In genomic region chr1:47175227-47175934, GRCh38 we compare ENCODE assay signal across 9 cellular contexts. TPM values are rescaled to one million over a fixed set of nuclear protein-coding genes. Genes with fewer than 3 reads are reported as not detected.
DNase-seq lines count a peak whose midpoint lies in the region; ATAC-seq and TF ChIP-seq lines count a peak whose summit lies in the region.
"Had no signal": no experiment of that assay in that cellular context is flagged by ENCODE, and none has a peak within 500 bp of the region (broad histone marks: within the 10 kb centered on the region; RNA-seq: fewer than 3 reads in every experiment).

No MANE protein-coding gene starts in this region.

- no peak overlapping the region for H3K4me3 ChIP-seq in astrocyte of the spinal cord (ENCODE audit: low read depth, low read length)
- H3K4me3 ChIP-seq in gastrocnemius medialis = no peak overlapping the region

- peaks cover 9 to 12% of the 10 kb centered on the region in 2 donors for H3K4me1 ChIP-seq in gastrocnemius medialis

- no peak for TF ChIP-seq POLR2A in gastrocnemius medialis (IDR thresholded peaks at IDR 0.05)

- H3K27ac ChIP-seq in C4-2B (no peak overlapping the region), gastrocnemius medialis (no peak overlapping the region)

- in situ Hi-C loops in astrocyte of the spinal cord (cut with HindIII; ENCODE audit: low sequenced_read_pairs) = no loop called here
- in situ Hi-C loops in gastrocnemius medialis (cut with MboI; ENCODE audit: low sequenced_read_pairs in 4 of 4) = loop anchor here (10.0 to 25.0 kb wide), 5 partner anchors 162 to 537 kb away; partner anchors contain the start of genes CMPK1 (in 2 of the 4), FOXD2 (in 1 of the 4) and FOXE3 (in 1 of the 4)

- H3K9me3 ChIP-seq in gastrocnemius medialis = no peaks in the 10 kb centered on the region

- ATAC-seq in GM19035 (IDR thresholded peaks at IDR 0.05; ENCODE audit: unreplicated experiment) = peak; percentile 42
- ATAC-seq in gastrocnemius medialis = no peak
- no peak for ATAC-seq in HG03135 (IDR thresholded peaks at IDR 0.05; ENCODE audit: unreplicated experiment)

- H3K27me3 ChIP-seq in gastrocnemius medialis = peaks cover 0 to 5% (median 0%) of the 10 kb centered on the region in 3 donors

- intact Hi-C loops in gastrocnemius medialis (cut with DNase I; ENCODE audit: low total_unique reads) = loop anchor here (5.0 kb wide), 3 partner anchors 157 to 537 kb away; partner anchors contain the start of gene CMPK1

- DNase-seq in LHCN-M2 (ENCODE audit: low read depth) = peak; percentile 44
- DNase-seq in SK-N-DZ (ENCODE audit: low spot score) = peak; percentile 39
- peak; percentile 51 for DNase-seq in astrocyte of the spinal cord (ENCODE audit: low read depth, low spot score)
- peak; percentile 38 to 78 for DNase-seq in hippocampal formation (lab: John Stamatoyannopoulos, UW)
- no peak for DNase-seq in gastrocnemius medialis

- H3K36me3 ChIP-seq in gastrocnemius medialis = no peaks in the 10 kb centered on the region

- peak; percentile 99 for TF ChIP-seq CTCF in C4-2B (conservative IDR thresholded peaks at IDR 0.05)
- TF ChIP-seq CTCF in astrocyte of the spinal cord (IDR thresholded peaks at IDR 0.05; ENCODE audit: low read depth, low read length) = peak; percentile 99
- TF ChIP-seq CTCF in gastrocnemius medialis (IDR thresholded peaks at IDR 0.05 in 4 of 5, conservative IDR thresholded peaks at IDR 0.05 in 1 of 5) = peak; percentile 74 to 90 (median 85)

RNA-seq across cellular contexts. Expression of gene PDZK1IP1, which starts 14.5 kb away (rescaled TPM):
- total RNA-seq in LHCN-M2 (2014; rRNA removed) = not detected in 2 replicates
- polyA plus RNA-seq in LHCN-M2 (2012) = not detected
- polyA plus RNA-seq in SK-N-DZ (2014; cell fraction: cytosol; rRNA removed) = not detected in 2 replicates
- not detected in 2 replicates for polyA plus RNA-seq in SK-N-DZ (2014; cell fraction: nucleus; rRNA removed)
- total RNA-seq in gastrocnemius medialis = 10 to 100 TPM in 1 of 4 donors, 1 to 10 TPM in 2, not detected in 1; 1.8 to 10.9 (median 3.9) TPM

RNA-seq across cellular contexts. Expression of gene CYP4A22, which starts 38.1 kb away (rescaled TPM):
- total RNA-seq in LHCN-M2 (2014; rRNA removed) (not detected in 2 replicates), gastrocnemius medialis (under 1 TPM in 3 of 4 donors, not detected in 1; 0.20 to 0.47 (median 0.32) TPM)
- not detected for polyA plus RNA-seq in LHCN-M2 (2012)
- not detected in 2 replicates for polyA plus RNA-seq in SK-N-DZ (2014; cell fraction: cytosol; rRNA removed)
- polyA plus RNA-seq in SK-N-DZ (2014; cell fraction: nucleus; rRNA removed) = not detected in 2 replicates
- polyA plus RNA-seq: IgD-negative memory B cell had no signal

RNA-seq across cellular contexts. Expression of gene TAL1, which starts 56.6 kb away (rescaled TPM):
- total RNA-seq in LHCN-M2 (2014; rRNA removed) (not detected in 2 replicates), gastrocnemius medialis (1 to 10 TPM in 1 of 4 donors, under 1 TPM in 3; 0.59 to 1.6 (median 0.70) TPM)
- polyA plus RNA-seq in LHCN-M2 (2012) = not detected
- polyA plus RNA-seq in SK-N-DZ (2014; cell fraction: cytosol; rRNA removed) = 0.16 TPM in 1 of 2 replicates, not detected in the other
- polyA plus RNA-seq in SK-N-DZ (2014; cell fraction: nucleus; rRNA removed) = 0.06 TPM in 1 of 2 replicates, not detected in the other

Comparison
In these comparisons a context has a peak if more than half of its experiments do, and no peak if none do; other contexts are left out.
1. DNase-seq: peak in LHCN-M2 (single experiment), SK-N-DZ (single experiment), astrocyte of the spinal cord (single experiment) and hippocampal formation (2 of 2); none in gastrocnemius medialis (0 of 2).
2. Peak in every context shown above with its lines, with median percentiles within 50 percentile points of each other: CTCF ChIP-seq.